7 cellular contexts compared by ENCODE assay signal in genomic region chr18:62420513-62421209, GRCh38.
DNase-seq lines count a peak whose midpoint lies in the region; ATAC-seq lines count a peak whose summit lies in the region.

No MANE protein-coding gene starts in this region.

- H3K36me3 Mint-ChIP-seq in activated naive CD8-positive, alpha-beta T cell treated with anti-CD3 and anti-CD28 coated beads, Interleukin-2, amount 50 U/mL, for 24 hours (ENCODE audit: low read depth): no peaks in the 10 kb centered on the region
- peaks cover 6% of the 10 kb centered on the region for H3K36me3 Mint-ChIP-seq in stimulated activated effector memory CD8-positive, alpha-beta T cell treated with anti-CD3 and anti-CD28 coated beads, Interleukin-12 subunit alpha, Interleukin-12 subunit beta, amount 100 ng/mL, for 72 hours

- H3K9me3 Mint-ChIP-seq in activated naive CD8-positive, alpha-beta T cell treated with anti-CD3 and anti-CD28 coated beads, Interleukin-2, amount 50 U/mL, for 24 hours: peaks cover 15% of the 10 kb centered on the region
- H3K9me3 Mint-ChIP-seq in stimulated activated effector memory CD8-positive, alpha-beta T cell treated with anti-CD3 and anti-CD28 coated beads, Interleukin-12 subunit alpha, Interleukin-12 subunit beta, amount 100 ng/mL, for 72 hours: peaks cover 2% of the 10 kb centered on the region

- peak overlapping the region; percentile 98 for H3K27ac Mint-ChIP-seq in activated naive CD8-positive, alpha-beta T cell treated with anti-CD3 and anti-CD28 coated beads, Interleukin-2, amount 50 U/mL, for 24 hours
- peak overlapping the region; percentile 93 for H3K27ac Mint-ChIP-seq in stimulated activated effector memory CD8-positive, alpha-beta T cell treated with anti-CD3 and anti-CD28 coated beads, Interleukin-12 subunit alpha, Interleukin-12 subunit beta, amount 100 ng/mL, for 72 hours

- H3K4me1 Mint-ChIP-seq in activated naive CD8-positive, alpha-beta T cell treated with anti-CD3 and anti-CD28 coated beads, Interleukin-2, amount 50 U/mL, for 24 hours: peaks cover 51% of the 10 kb centered on the region
- peaks cover 54% of the 10 kb centered on the region for H3K4me1 Mint-ChIP-seq in stimulated activated effector memory CD8-positive, alpha-beta T cell treated with anti-CD3 and anti-CD28 coated beads, Interleukin-12 subunit alpha, Interleukin-12 subunit beta, amount 100 ng/mL, for 72 hours

- DNase-seq in T follicular helper cell (ENCODE audit: low read depth) (peak; percentile 52), lung microvascular endothelial cell (ENCODE audit: low read depth in 2 of 2) (peak; percentile 90 to 93), substantia nigra (lab: John Stamatoyannopoulos, UW) (no peak)
- peak; percentile 62 for DNase-seq in activated naive CD8-positive, alpha-beta T cell treated with anti-CD3 and anti-CD28 coated beads, Interleukin-2, amount 50 U/mL, for 24 hours
- DNase-seq in stimulated activated effector memory CD8-positive, alpha-beta T cell treated with anti-CD3 and anti-CD28 coated beads, Interleukin-12 subunit alpha, Interleukin-12 subunit beta, amount 100 ng/mL, for 72 hours (ENCODE audit: low spot score in 2 of 2): peak; percentile 29 to 83

- H3K27me3 Mint-ChIP-seq in activated naive CD8-positive, alpha-beta T cell treated with anti-CD3 and anti-CD28 coated beads, Interleukin-2, amount 50 U/mL, for 24 hours: peaks cover 2% of the 10 kb centered on the region

- H3K27ac ChIP-seq in substantia nigra (ENCODE audit: low read depth, low read length, poor library complexity, severe bottlenecking): no peak overlapping the region

- ATAC-seq in GM19025 (IDR thresholded peaks at IDR 0.05; ENCODE audit: low read depth, unreplicated experiment): peak; percentile 87
- peak; percentile 94 for ATAC-seq in HG03108 (IDR thresholded peaks at IDR 0.05; ENCODE audit: unreplicated experiment)
- peak; percentile 97 for ATAC-seq in activated naive CD8-positive, alpha-beta T cell treated with anti-CD3 and anti-CD28 coated beads, Interleukin-2, amount 50 U/mL, for 24 hours
- peak; percentile 98 for ATAC-seq in stimulated activated effector memory CD8-positive, alpha-beta T cell treated with anti-CD3 and anti-CD28 coated beads, Interleukin-12 subunit alpha, Interleukin-12 subunit beta, amount 100 ng/mL, for 72 hours

- peak overlapping the region; percentile 74 for H3K4me3 Mint-ChIP-seq in activated naive CD8-positive, alpha-beta T cell treated with anti-CD3 and anti-CD28 coated beads, Interleukin-2, amount 50 U/mL, for 24 hours
- peak overlapping the region; percentile 60 for H3K4me3 Mint-ChIP-seq in stimulated activated effector memory CD8-positive, alpha-beta T cell treated with anti-CD3 and anti-CD28 coated beads, Interleukin-12 subunit alpha, Interleukin-12 subunit beta, amount 100 ng/mL, for 72 hours

Comparison
In these comparisons a context has a peak if more than half of its experiments do, and no peak if none do; other contexts are left out.
1. DNase-seq: peak in T follicular helper cell (single experiment), activated naive CD8-positive, alpha-beta T cell treated with anti-CD3 and anti-CD28 coated beads, Interleukin-2, amount 50 U/mL, for 24 hours (single experiment), lung microvascular endothelial cell (2 of 2) and stimulated activated effector memory CD8-positive, alpha-beta T cell treated with anti-CD3 and anti-CD28 coated beads, Interleukin-12 subunit alpha, Interleukin-12 subunit beta, amount 100 ng/mL, for 72 hours (2 of 2); none in substantia nigra (0 of 49).
2. Peak in every context shown above with its lines, with median percentiles within 50 percentile points of each other: ATAC-seq.